Comparison of ENCODE assay signal across 1 cellular context in the genomic region with DNA sequence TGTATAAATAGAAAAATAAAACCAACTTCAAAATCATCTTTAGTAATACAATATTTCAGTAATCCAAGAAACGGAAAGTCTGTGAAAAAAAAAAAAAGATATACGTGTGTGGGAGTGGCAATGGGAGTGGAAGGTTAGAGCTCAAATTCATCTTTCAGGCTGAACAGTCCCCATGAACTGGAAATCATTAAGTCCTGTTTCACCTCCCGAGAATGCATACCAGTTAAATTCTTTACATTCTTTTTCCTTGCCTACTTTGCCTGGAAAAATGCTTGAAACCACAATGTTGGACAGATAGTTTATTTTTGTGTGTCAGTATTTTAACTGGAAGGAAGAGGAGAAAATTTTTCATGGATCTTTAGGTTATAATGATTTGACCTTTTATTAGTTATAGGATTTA.
A peak's percentile ranks its signal among the peaks of the same experiment; 100 is the strongest.
TF ChIP-seq lines count a peak whose summit lies in the region.

No MANE protein-coding gene starts in this region.

TF ChIP-seq in SK-N-SH, 30 proteins besides CTCF, POLR2A, EP300 and RAD21 (continued from another document):
- TF ChIP-seq REST (IDR thresholded peaks at IDR 0.05; ENCODE audit: low read depth, low read length) (no peak), CHD2 (IDR thresholded peaks at IDR 0.05; ENCODE audit: low read length, partially characterized antibody) (no peak), MXI1 (IDR thresholded peaks at IDR 0.05; ENCODE audit: low read depth, low read length) (no peak), ZBTB33 (IDR thresholded peaks at IDR 0.05; ENCODE audit: borderline replicate concordance, low read depth) (no peak), FOSL2 (IDR thresholded peaks at IDR 0.05; ENCODE audit: borderline replicate concordance, low read depth) (peak; percentile 66; the same call in 1 of the 2 replicates)
